8 cellular contexts compared by ENCODE assay signal in the genomic region with DNA sequence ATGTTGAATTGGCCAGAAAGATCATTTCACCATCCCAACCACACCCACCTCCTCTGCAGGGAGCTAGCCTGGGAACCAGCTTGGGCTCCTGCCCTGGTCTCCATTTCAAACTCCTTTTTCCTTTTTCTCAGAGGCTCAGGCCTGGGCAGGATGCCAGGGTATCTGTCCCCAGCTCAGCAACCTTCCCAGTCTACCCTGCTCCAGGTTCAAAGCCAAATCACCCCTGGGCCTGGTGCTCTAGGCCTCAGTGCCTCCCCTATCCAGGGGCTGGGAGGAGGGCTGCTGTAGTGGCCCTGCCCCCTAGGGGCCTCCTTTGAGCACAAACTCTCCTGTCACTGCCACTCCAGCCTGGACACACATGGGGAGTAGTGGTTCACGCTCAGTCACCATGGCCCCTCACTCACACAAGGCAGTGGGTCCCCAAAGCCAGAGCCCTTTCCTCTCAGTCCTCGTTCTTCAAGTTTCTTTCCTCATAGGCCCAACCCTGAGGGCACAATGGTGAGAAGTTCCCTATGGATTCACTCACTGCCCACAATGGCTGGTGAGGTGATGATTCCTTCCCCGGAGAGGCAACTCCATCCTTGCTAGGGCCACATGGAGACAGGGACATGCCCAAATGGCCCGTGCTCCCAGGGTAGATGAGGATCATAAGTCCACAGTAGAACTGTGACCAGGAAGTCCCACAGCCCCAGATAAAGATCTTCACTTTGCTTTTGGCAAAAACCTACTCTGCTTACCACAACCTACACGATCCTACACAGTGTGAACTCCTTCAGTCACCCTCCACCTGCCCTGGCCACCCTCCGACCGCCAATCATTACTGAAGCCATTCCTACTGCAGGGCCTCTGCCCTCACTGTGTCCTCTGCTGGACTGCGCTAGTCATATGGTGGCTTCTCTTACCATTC. TPM values are rescaled to one million over a fixed set of nuclear protein-coding genes. Genes with fewer than 3 reads are reported as not detected.
DNase-seq lines count a peak whose midpoint lies in the region; ATAC-seq and TF ChIP-seq lines count a peak whose summit lies in the region.

No MANE protein-coding gene starts in this region.

- H3K36me3 Mint-ChIP-seq in CD4-positive, CD25-positive, alpha-beta regulatory T cell = peaks cover 5% of the 10 kb centered on the region
- H3K36me3 Mint-ChIP-seq in naive B cell = no peaks in the 10 kb centered on the region

- H3K4me3 ChIP-seq in CD4-positive, CD25-positive, alpha-beta regulatory T cell (ENCODE audit: low read depth, low read length) = no peak overlapping the region
- no peak overlapping the region for H3K4me3 ChIP-seq in mammary epithelial cell (replicated peaks in 1 of 3; ENCODE audit: insufficient read depth in 1 of 3, low read depth in 2 of 3, low read length in 3 of 3)

- H3K36me3 ChIP-seq in CD4-positive, CD25-positive, alpha-beta regulatory T cell (ENCODE audit: control insufficient read depth, insufficient read depth, low read length) = peaks cover 3% of the 10 kb centered on the region
- H3K36me3 ChIP-seq in mammary epithelial cell (ENCODE audit: insufficient read depth, low read length) = no peaks in the 10 kb centered on the region

- H3K27me3 ChIP-seq in CD4-positive, CD25-positive, alpha-beta regulatory T cell (ENCODE audit: control insufficient read depth, insufficient read depth, low read length) = no peaks in the 10 kb centered on the region
- no peaks in the 10 kb centered on the region for H3K27me3 ChIP-seq in mammary epithelial cell (ENCODE audit: insufficient read depth, low read length)

- no peaks in the 10 kb centered on the region for H4K20me1 ChIP-seq in mammary epithelial cell (ENCODE audit: insufficient read depth, low read length)

- no peak overlapping the region for H2AFZ ChIP-seq in mammary epithelial cell (ENCODE audit: low read depth, low read length)

- peak overlapping the region; percentile 10 for H3K4me2 ChIP-seq in mammary epithelial cell (ENCODE audit: insufficient read depth, low read depth, low read length)

- peak in 1 of 2 donors; percentile 17 for TF ChIP-seq CTCF in mammary epithelial cell (conservative IDR thresholded peaks at IDR 0.05 in 1 of 2, IDR thresholded peaks at IDR 0.05 in 1 of 2; ENCODE audit: extremely low read depth in 1 of 2, insufficient read depth in 1 of 2, low read depth in 1 of 2, low read length in 2 of 2)

- no peaks in the 10 kb centered on the region for H3K9me3 ChIP-seq in CD4-positive, CD25-positive, alpha-beta regulatory T cell (ENCODE audit: control insufficient read depth in 2 of 2, low read length in 2 of 2)
- H3K9me3 ChIP-seq in mammary epithelial cell (replicated peaks; ENCODE audit: insufficient read depth, low read length) = no peaks in the 10 kb centered on the region

- dilution Hi-C loops in mammary epithelial cell (cut with HindIII; ENCODE audit: low sequenced_read_pairs) = no loop called here

- no peak for ATAC-seq in CD4-positive, CD25-positive, alpha-beta regulatory T cell (ENCODE audit: low read depth in 2 of 2)
- no peak for ATAC-seq in naive B cell (ENCODE audit: low read depth in 2 of 2)
- no peak for ATAC-seq in GM21515 (IDR thresholded peaks at IDR 0.05; ENCODE audit: unreplicated experiment)
- no peak for ATAC-seq in HG02840 (IDR thresholded peaks at IDR 0.05; ENCODE audit: low FRiP score, unreplicated experiment)

- peaks cover 0 to 51% (median 26%) of the 10 kb centered on the region in 4 donors for H3K4me1 Mint-ChIP-seq in CD4-positive, CD25-positive, alpha-beta regulatory T cell
- peaks cover 32 to 63% (median 47%) of the 10 kb centered on the region in 3 donors for H3K4me1 Mint-ChIP-seq in naive B cell

- peaks cover 4% of the 10 kb centered on the region for H3K27me3 Mint-ChIP-seq in CD4-positive, CD25-positive, alpha-beta regulatory T cell
- peaks cover 0 to under 1% (median 0%) of the 10 kb centered on the region in 3 donors for H3K27me3 Mint-ChIP-seq in naive B cell

- no peaks in the 10 kb centered on the region for H3K9me3 Mint-ChIP-seq in CD4-positive, CD25-positive, alpha-beta regulatory T cell
- H3K9me3 Mint-ChIP-seq in naive B cell = no peaks in the 10 kb centered on the region

- intact Hi-C loops in mammary epithelial cell (cut with micrococcal nuclease) = loop anchor here (1.0 to 10.0 kb wide), 5 partner anchors 44 to 414 kb away; a partner anchor contains a TSS

- DNase-seq in CD4-positive, CD25-positive, alpha-beta regulatory T cell = peak in 1 of 3 donors; percentile 39
- peak; percentile 45 for DNase-seq in KBM-7
- no peak for DNase-seq in mammary epithelial cell
- no peak for DNase-seq in naive B cell
- no peak for DNase-seq in stimulated activated CD4-positive, alpha-beta T cell treated with anti-CD3 and anti-CD28 coated beads, Interleukin-4, amount 100 ng/mL, for 4 hours
- DNase-seq in retina = no peak

- no peak overlapping the region for H3K27ac ChIP-seq in CD4-positive, CD25-positive, alpha-beta regulatory T cell (ENCODE audit: insufficient read depth, low read length, poor library complexity, severe bottlenecking)
- peak overlapping the region; percentile 31 for H3K27ac ChIP-seq in mammary epithelial cell (ENCODE audit: insufficient read depth, low read depth, low read length)

- peak overlapping the region; percentile 50 to 95 (median 87) for H3K4me3 Mint-ChIP-seq in CD4-positive, CD25-positive, alpha-beta regulatory T cell
- peak overlapping the region; percentile 85 to 99 (median 91) for H3K4me3 Mint-ChIP-seq in naive B cell

- CTCF ChIA-PET in mammary epithelial cell (lab: Charles Lee; ENCODE audit: low non-redundant PET) = interaction anchor here (0.6 kb wide), 2 partner anchors 36 to 133 kb away, joined by 3 to 5 read pairs; a partner anchor contains a TSS

- in situ Hi-C loops in KBM-7 (cut with MboI; ENCODE audit: low pct_unique_long_range_greater_than_20kb, low sequenced_read_pairs) = loop anchor here (25.0 kb wide), 1 partner anchor 331 kb away; no protein-coding TSS in a partner anchor
- in situ Hi-C loops in mammary epithelial cell (cut with MboI; ENCODE audit: low sequenced_read_pairs in 2 of 2) = loop anchor here (5.0 to 10.0 kb wide), 2 partner anchors 181 to 314 kb away; a partner anchor contains a TSS

- peaks cover 44% of the 10 kb centered on the region for H3K4me1 ChIP-seq in CD4-positive, CD25-positive, alpha-beta regulatory T cell (ENCODE audit: control insufficient read depth, insufficient read depth, low read length, poor library complexity, severe bottlenecking)
- H3K4me1 ChIP-seq in mammary epithelial cell (ENCODE audit: insufficient read depth, low read length) = peaks cover 42% of the 10 kb centered on the region

- H3K9ac ChIP-seq in mammary epithelial cell (ENCODE audit: insufficient read depth, low read length) = no peak overlapping the region

- peak overlapping the region in 2 of 3 donors; percentile 71 to 86 for H3K27ac Mint-ChIP-seq in CD4-positive, CD25-positive, alpha-beta regulatory T cell
- H3K27ac Mint-ChIP-seq in naive B cell = peak overlapping the region; percentile 93 to 99 (median 99)

- BruUV-seq in mammary epithelial cell (replicated peaks; lab: Mats Ljungman, UMichigan) = no TSS peak

- no peaks in the 10 kb centered on the region for H3K79me2 ChIP-seq in mammary epithelial cell (ENCODE audit: insufficient read depth, low read length)

- WGBS in mammary epithelial cell (ENCODE audit: low coverage, missing lambda C conversion rate) = 84% methylated on average over 8 of the region's 8 CpGs

RNA-seq across cellular contexts. Expression of a gene that starts 1.6 kb away (rescaled TPM):
- total RNA-seq in CD4-positive, CD25-positive, alpha-beta regulatory T cell = 31.6 TPM
- polyA plus RNA-seq in CD4-positive, CD25-positive, alpha-beta regulatory T cell = 10 to 100 TPM; 23.1 to 23.8 (median 23.7) TPM
- 10 to 100 TPM; 14.3 to 19.6 TPM for total RNA-seq in mammary epithelial cell
- polyA plus RNA-seq in mammary epithelial cell (21.9 TPM), naive B cell (ENCODE audit: low read depth in 6 of 6) (10 to 100 TPM; 19.7 to 36.6 (median 25.0) TPM)
- polyA minus RNA-seq in mammary epithelial cell = 50.2 TPM

RNA-seq across cellular contexts. Expression of a gene that starts 12.1 kb away (rescaled TPM):
- 3.3 TPM for total RNA-seq in CD4-positive, CD25-positive, alpha-beta regulatory T cell
- polyA plus RNA-seq in CD4-positive, CD25-positive, alpha-beta regulatory T cell = 1 to 10 TPM in 1 of 4 donors, under 1 TPM in 2, not detected in 1; 0.22 to 1.1 (median 0.81) TPM
- total RNA-seq in mammary epithelial cell = 10 to 100 TPM in 1 of 2 donors, 1 to 10 TPM in 1; 6.7 to 11.8 TPM
- polyA plus RNA-seq in mammary epithelial cell = 4.4 TPM
- polyA minus RNA-seq in mammary epithelial cell = 0.41 TPM
- polyA plus RNA-seq in naive B cell (ENCODE audit: low read depth in 6 of 6) = 1 to 10 TPM in 1 of 6 donors, under 1 TPM in 1, not detected in 4; 0.73 to 1.0 TPM

RNA-seq across cellular contexts. Expression of a gene that starts 19.1 kb away (rescaled TPM):
- 136 TPM for total RNA-seq in CD4-positive, CD25-positive, alpha-beta regulatory T cell
- 10 to 100 TPM; 43.7 to 50.5 (median 47.9) TPM for polyA plus RNA-seq in CD4-positive, CD25-positive, alpha-beta regulatory T cell
- total RNA-seq in mammary epithelial cell = 10 to 100 TPM; 28.8 to 29.5 TPM
- polyA plus RNA-seq in mammary epithelial cell = 26.6 TPM
- polyA minus RNA-seq in mammary epithelial cell = 14.6 TPM
- polyA plus RNA-seq in naive B cell (ENCODE audit: low read depth in 6 of 6) = 10 to 100 TPM; 17.2 to 27.8 (median 19.8) TPM

RNA-seq across cellular contexts. Expression of a gene that starts 19.2 kb away (rescaled TPM):
- total RNA-seq in CD4-positive, CD25-positive, alpha-beta regulatory T cell = 35.7 TPM
- 10 to 100 TPM; 27.5 to 30.6 (median 29.7) TPM for polyA plus RNA-seq in CD4-positive, CD25-positive, alpha-beta regulatory T cell
- 10 to 100 TPM; 10.0 to 48.7 TPM for total RNA-seq in mammary epithelial cell
- polyA plus RNA-seq in mammary epithelial cell (45.2 TPM), naive B cell (ENCODE audit: low read depth in 6 of 6) (10 to 100 TPM; 46.3 to 78.7 (median 54.2) TPM)
- 74.8 TPM for polyA minus RNA-seq in mammary epithelial cell

RNA-seq across cellular contexts. Expression of a gene that starts 41.0 kb away (rescaled TPM):
- 84.7 TPM for total RNA-seq in CD4-positive, CD25-positive, alpha-beta regulatory T cell
- under 1 TPM; 0.08 to 0.42 (median 0.25) TPM for polyA plus RNA-seq in CD4-positive, CD25-positive, alpha-beta regulatory T cell
- 10 to 100 TPM; 42.0 to 57.9 TPM for total RNA-seq in mammary epithelial cell
- 65.8 TPM for polyA plus RNA-seq in mammary epithelial cell
- 52.1 TPM for polyA minus RNA-seq in mammary epithelial cell
- not detected for polyA plus RNA-seq in naive B cell (ENCODE audit: low read depth in 6 of 6)
